ENCODE assay signal across 15 cellular contexts in genomic region chrX:1385251-1385794, GRCh38. TPM values are rescaled to one million over a fixed set of nuclear protein-coding genes. Genes with fewer than 3 reads are reported as not detected.
A peak's percentile ranks its signal among the peaks of the same experiment; 100 is the strongest.
DNase-seq lines count a peak whose midpoint lies in the region; ATAC-seq and TF ChIP-seq lines count a peak whose summit lies in the region.
"Had no signal": no experiment of that assay in that cellular context is flagged by ENCODE, and none has a peak within 500 bp of the region (broad histone marks: within the 10 kb centered on the region; RNA-seq: fewer than 3 reads in every experiment).

No MANE protein-coding gene starts in this region.

- H3K4me3 ChIP-seq in hepatocyte, result no peak overlapping the region
- H3K4me3 ChIP-seq: esophagus squamous epithelium, heart left ventricle, tibial nerve had no signal

- H3K4me1 Mint-ChIP-seq in CD4-positive, alpha-beta T cell (ENCODE audit: low read depth), result peaks cover 17% of the 10 kb centered on the region
- H3K4me1 Mint-ChIP-seq in neural crest cell, result peaks cover 10% of the 10 kb centered on the region
- peaks cover 29% of the 10 kb centered on the region for H3K4me1 Mint-ChIP-seq in activated CD4-positive, alpha-beta memory T cell treated with anti-CD3 and anti-CD28 coated beads for 36 hours (ENCODE audit: low read depth)

- peak overlapping the region; percentile 64 for H3K27ac Mint-ChIP-seq in CD4-positive, alpha-beta T cell
- no peak overlapping the region for H3K27ac Mint-ChIP-seq in neural crest cell (ENCODE audit: unreplicated experiment)
- no peak overlapping the region for H3K27ac Mint-ChIP-seq in activated CD4-positive, alpha-beta memory T cell treated with anti-CD3 and anti-CD28 coated beads for 36 hours

- CTCF ChIA-PET in CD4-positive, alpha-beta T cell (lab: Charles Lee), result no interaction called here
- CTCF ChIA-PET in activated CD4-positive, alpha-beta memory T cell treated with anti-CD3 and anti-CD28 coated beads for 36 hours (lab: Charles Lee), result no interaction called here

- POLR2A ChIA-PET in CD4-positive, alpha-beta T cell (lab: Charles Lee), result no interaction called here
- POLR2A ChIA-PET in activated CD4-positive, alpha-beta memory T cell treated with anti-CD3 and anti-CD28 coated beads for 36 hours (lab: Charles Lee), result no interaction called here

- no peaks in the 10 kb centered on the region for H3K9me3 Mint-ChIP-seq in CD4-positive, alpha-beta T cell
- no peaks in the 10 kb centered on the region for H3K9me3 Mint-ChIP-seq in neural crest cell
- no peaks in the 10 kb centered on the region for H3K9me3 Mint-ChIP-seq in activated CD4-positive, alpha-beta memory T cell treated with anti-CD3 and anti-CD28 coated beads for 36 hours

- WGBS in hepatocyte (ENCODE audit: low lambda C conversion rate, missing lambda C conversion rate), result 98% methylated on average over 23 of the region's 23 CpGs

- H3K4me1 ChIP-seq in hepatocyte (ENCODE audit: insufficient read depth), result peaks cover 8% of the 10 kb centered on the region

- no peaks in the 10 kb centered on the region for H3K27me3 Mint-ChIP-seq in CD4-positive, alpha-beta T cell
- peaks cover 9% of the 10 kb centered on the region for H3K27me3 Mint-ChIP-seq in neural crest cell (ENCODE audit: low read depth)
- no peaks in the 10 kb centered on the region for H3K27me3 Mint-ChIP-seq in activated CD4-positive, alpha-beta memory T cell treated with anti-CD3 and anti-CD28 coated beads for 36 hours

- H3K36me3 ChIP-seq in hepatocyte (replicated peaks; ENCODE audit: insufficient read depth, low read depth), result no peaks in the 10 kb centered on the region

- no peaks in the 10 kb centered on the region for H3K9me3 ChIP-seq in CD4-positive, alpha-beta T cell (ENCODE audit: control insufficient read depth, low read length)
- H3K9me3 ChIP-seq in hepatocyte (ENCODE audit: low read depth), result no peaks in the 10 kb centered on the region
- H3K9me3 ChIP-seq: esophagus squamous epithelium, heart left ventricle had no signal

- no peak overlapping the region for H3K27ac ChIP-seq in CD4-positive, alpha-beta T cell (ENCODE audit: low read depth, low read length)
- H3K27ac ChIP-seq in hepatocyte, result no peak overlapping the region
- H3K27ac ChIP-seq: C4-2B, esophagus squamous epithelium, heart left ventricle, tibial nerve had no signal

- no peaks in the 10 kb centered on the region for H3K9me2 ChIP-seq in hepatocyte (replicated peaks; ENCODE audit: insufficient read depth)

- peak in 1 of 10 experiments; percentile 26 for DNase-seq in CD4-positive, alpha-beta T cell
- DNase-seq in GM13977 (ENCODE audit: low spot score) (peak; percentile 6), ecto neural progenitor cell (ENCODE audit: low spot score) (peak; percentile 45), neural crest cell (ENCODE audit: low read depth, low spot score) (no peak), CD1c-positive myeloid dendritic cell (ENCODE audit: extremely low spot score) (no peak), NCI-H2107 (lab: John Stamatoyannopoulos, UW) (no peak), hepatocyte (ENCODE audit: low spot score) (no peak)
- DNase-seq in activated CD4-positive, alpha-beta memory T cell treated with anti-CD3 and anti-CD28 coated beads for 36 hours, result no peak
- DNase-seq: activated CD4-positive, alpha-beta T cell treated with anti-CD3 and anti-CD28 coated beads for 1 hour; esophagus squamous epithelium; kidney glomerular epithelial cell had no signal

- no peak overlapping the region for H2AFZ ChIP-seq in hepatocyte

- in situ Hi-C loops in GM13977 (cut with MboI; ENCODE audit: low pct_unique_long_range_greater_than_20kb, low sequenced_read_pairs, unreplicated experiment), result no loop called here

- no peak for ATAC-seq in CD4-positive, alpha-beta T cell (ENCODE audit: poor library complexity)

- peaks cover 41% of the 10 kb centered on the region for H4K20me1 ChIP-seq in hepatocyte (ENCODE audit: insufficient read depth, poor library complexity, severe bottlenecking)

- H3K27me3 ChIP-seq in CD4-positive, alpha-beta T cell (ENCODE audit: control insufficient read depth, insufficient read depth, low read length), result no peaks in the 10 kb centered on the region
- no peaks in the 10 kb centered on the region for H3K27me3 ChIP-seq in hepatocyte
- H3K27me3 ChIP-seq: esophagus squamous epithelium, heart left ventricle, tibial nerve had no signal

- peaks cover 32% of the 10 kb centered on the region for H3K79me2 ChIP-seq in hepatocyte

- H3K4me3 Mint-ChIP-seq in CD4-positive, alpha-beta T cell, result no peak overlapping the region
- H3K4me3 Mint-ChIP-seq in neural crest cell, result peak overlapping the region; percentile 54
- H3K4me3 Mint-ChIP-seq in activated CD4-positive, alpha-beta memory T cell treated with anti-CD3 and anti-CD28 coated beads for 36 hours, result no peak overlapping the region

- intact Hi-C loops in CD4-positive, alpha-beta T cell (cut with DNase I, micrococcal nuclease), result no loop called here
- intact Hi-C loops in activated CD4-positive, alpha-beta memory T cell treated with anti-CD3 and anti-CD28 coated beads for 36 hours (cut with micrococcal nuclease), result no loop called here

- H3K4me2 ChIP-seq in hepatocyte, result no peak overlapping the region

- no peak for TF ChIP-seq CTCF in CD4-positive, alpha-beta T cell (IDR thresholded peaks at IDR 0.05)
- TF ChIP-seq CTCF in GM13977 (IDR thresholded peaks at IDR 0.05; ENCODE audit: extremely low read depth, insufficient read depth, missing control alignments) (no peak), neural crest cell (conservative IDR thresholded peaks at IDR 0.05) (no peak), hepatocyte (IDR thresholded peaks at IDR 0.05; ENCODE audit: poor library complexity) (no peak)

- peaks cover 76% of the 10 kb centered on the region for H3K36me3 Mint-ChIP-seq in CD4-positive, alpha-beta T cell (ENCODE audit: low read depth)
- peaks cover 31% of the 10 kb centered on the region for H3K36me3 Mint-ChIP-seq in neural crest cell (ENCODE audit: low read depth)
- peaks cover 50% of the 10 kb centered on the region for H3K36me3 Mint-ChIP-seq in activated CD4-positive, alpha-beta memory T cell treated with anti-CD3 and anti-CD28 coated beads for 36 hours

RNA-seq across cellular contexts. Expression of gene SLC25A6, which starts 6.6 kb away (rescaled TPM):
- 100 to 1,000 TPM; 338 to 340 TPM for total RNA-seq in CD4-positive, alpha-beta T cell
- 507 and 510 TPM in 2 replicates for total RNA-seq in neural crest cell
- total RNA-seq in hepatocyte, result 359 and 449 TPM in 2 replicates
- 354 and 364 TPM in 2 replicates for polyA plus RNA-seq in hepatocyte
- total RNA-seq in activated CD4-positive, alpha-beta memory T cell treated with anti-CD3 and anti-CD28 coated beads for 36 hours, result 100 to 1,000 TPM; 399 to 407 TPM

RNA-seq across cellular contexts. Expression of gene IL3RA, which starts 48.7 kb away (rescaled TPM):
- under 1 TPM; 0.45 to 0.49 TPM for total RNA-seq in CD4-positive, alpha-beta T cell
- total RNA-seq in neural crest cell, result not detected in 2 replicates
- total RNA-seq in hepatocyte, result 0.30 and 1.6 TPM in 2 replicates
- polyA plus RNA-seq in hepatocyte, result 0.42 and 1.9 TPM in 2 replicates
- 1 to 10 TPM; 1.2 to 1.4 TPM for total RNA-seq in activated CD4-positive, alpha-beta memory T cell treated with anti-CD3 and anti-CD28 coated beads for 36 hours
- total RNA-seq: myocyte had no signal

Comparison
In these comparisons a context has a peak if more than half of its experiments do, and no peak if none do; other contexts are left out.
1. DNase-seq: peak in GM13977 (single experiment) and ecto neural progenitor cell (single experiment); none in neural crest cell (single experiment), CD1c-positive myeloid dendritic cell (single experiment), NCI-H2107 (single experiment), hepatocyte (single experiment) and activated CD4-positive, alpha-beta memory T cell treated with anti-CD3 and anti-CD28 coated beads for 36 hours (single experiment).